1 cellular context compared by ENCODE assay signal in the genomic region with DNA sequence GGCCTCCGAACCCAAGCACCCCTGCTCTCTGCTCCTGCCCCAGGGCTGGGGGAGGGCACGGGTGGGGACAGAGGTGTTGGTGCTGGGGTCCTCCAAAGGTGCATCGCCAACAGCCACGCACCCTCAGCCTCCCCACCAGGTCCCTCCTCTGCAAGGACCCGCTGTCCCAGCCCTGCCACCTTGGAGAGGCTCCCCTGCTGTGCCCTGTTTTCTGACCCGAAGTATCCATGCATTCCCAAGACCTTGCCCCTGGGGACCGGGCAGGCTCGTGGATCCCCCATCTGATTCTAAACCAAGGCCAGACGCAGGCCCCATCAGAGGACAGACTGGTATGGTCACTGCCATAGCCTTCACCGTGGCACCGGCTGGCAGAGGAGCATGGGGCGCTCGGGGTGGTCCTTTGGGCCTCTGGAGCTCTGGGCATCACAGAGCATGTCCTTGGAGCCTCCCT.
TF ChIP-seq lines count a peak whose summit lies in the region.

No MANE protein-coding gene starts in this region.

TF ChIP-seq in SK-N-SH treated with all-trans-retinoic acid at 6 μM for 48 hours, 23 proteins besides CTCF, POLR2A, EP300 and RAD21 (continued from another document):
- no peak for TF ChIP-seq CSRNP3 (CRISPR knock-in tag; IDR thresholded peaks at IDR 0.05)
- no peak for TF ChIP-seq OSR1 (CRISPR knock-in tag; IDR thresholded peaks at IDR 0.05)
- TF ChIP-seq ZNF8 (CRISPR knock-in tag; IDR thresholded peaks at IDR 0.05) = no peak
- TF ChIP-seq, protein P1, sequence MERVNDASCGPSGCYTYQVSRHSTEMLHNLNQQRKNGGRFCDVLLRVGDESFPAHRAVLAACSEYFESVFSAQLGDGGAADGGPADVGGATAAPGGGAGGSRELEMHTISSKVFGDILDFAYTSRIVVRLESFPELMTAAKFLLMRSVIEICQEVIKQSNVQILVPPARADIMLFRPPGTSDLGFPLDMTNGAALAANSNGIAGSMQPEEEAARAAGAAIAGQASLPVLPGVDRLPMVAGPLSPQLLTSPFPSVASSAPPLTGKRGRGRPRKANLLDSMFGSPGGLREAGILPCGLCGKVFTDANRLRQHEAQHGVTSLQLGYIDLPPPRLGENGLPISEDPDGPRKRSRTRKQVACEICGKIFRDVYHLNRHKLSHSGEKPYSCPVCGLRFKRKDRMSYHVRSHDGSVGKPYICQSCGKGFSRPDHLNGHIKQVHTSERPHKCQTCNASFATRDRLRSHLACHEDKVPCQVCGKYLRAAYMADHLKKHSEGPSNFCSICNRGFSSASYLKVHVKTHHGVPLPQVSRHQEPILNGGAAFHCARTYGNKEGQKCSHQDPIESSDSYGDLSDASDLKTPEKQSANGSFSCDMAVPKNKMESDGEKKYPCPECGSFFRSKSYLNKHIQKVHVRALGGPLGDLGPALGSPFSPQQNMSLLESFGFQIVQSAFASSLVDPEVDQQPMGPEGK (CRISPR knock-in tag; IDR thresholded peaks at IDR 0.05; ENCODE audit: borderline replicate concordance) = no peak
- no peak for TF ChIP-seq CSDC2 (CRISPR knock-in tag; IDR thresholded peaks at IDR 0.05)
- no peak for TF ChIP-seq ARNTL (CRISPR knock-in tag; IDR thresholded peaks at IDR 0.05; ENCODE audit: borderline replicate concordance, low read depth)
- TF ChIP-seq BACH2 (CRISPR knock-in tag; IDR thresholded peaks at IDR 0.05; ENCODE audit: borderline replicate concordance) = no peak
- no peak for TF ChIP-seq CREB5 (CRISPR knock-in tag; IDR thresholded peaks at IDR 0.05; ENCODE audit: low read depth)
